Comparison of ENCODE assay signal across 1 cellular context in the genomic region with DNA sequence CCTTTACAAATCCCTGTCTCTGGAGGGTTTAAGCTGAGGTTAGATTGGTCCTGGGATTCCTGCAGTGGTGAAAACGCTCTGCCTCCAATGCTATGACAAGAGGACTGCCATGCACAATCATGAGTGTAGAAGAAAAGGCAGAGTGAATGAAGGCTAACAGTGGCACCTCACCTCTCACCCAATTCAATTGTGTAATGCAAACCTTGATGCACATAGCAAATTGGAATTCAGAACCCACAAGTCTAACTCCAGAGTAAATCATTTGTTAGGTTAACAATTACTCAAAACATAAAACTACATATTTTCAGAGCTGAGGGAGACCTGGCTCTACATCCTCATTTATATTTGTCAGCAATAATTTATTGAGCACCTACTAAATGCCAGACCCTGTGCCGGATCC.
TF ChIP-seq lines count a peak whose summit lies in the region.

No MANE protein-coding gene starts in this region.

TF ChIP-seq in GM12878, 131 proteins besides CTCF, POLR2A, EP300 and RAD21:
- TF ChIP-seq CBFB (IDR thresholded peaks at IDR 0.05; ENCODE audit: low read depth) (no peak), CBX5 (IDR thresholded peaks at IDR 0.05; ENCODE audit: low read depth) (no peak), CHD2 (IDR thresholded peaks at IDR 0.05; ENCODE audit: borderline replicate concordance, low read depth, low read length) (no peak), HDAC6 (IDR thresholded peaks at IDR 0.05; ENCODE audit: unreplicated experiment) (no peak), NRF1 (conservative IDR thresholded peaks at IDR 0.05; ENCODE audit: low read depth, low read length) (no peak), MTA2 (IDR thresholded peaks at IDR 0.05; ENCODE audit: low read depth) (no peak), JUND (IDR thresholded peaks at IDR 0.05; ENCODE audit: low read depth, low read length) (no peak), CEBPB (IDR thresholded peaks at IDR 0.05; ENCODE audit: borderline replicate concordance in 1 of 2, low read depth in 2 of 2, low read length in 2 of 2) (no peak), JUNB (IDR thresholded peaks at IDR 0.05) (no peak), MTA3 (IDR thresholded peaks at IDR 0.05; ENCODE audit: borderline replicate concordance, low read length) (no peak)
- TF ChIP-seq, protein P1, sequence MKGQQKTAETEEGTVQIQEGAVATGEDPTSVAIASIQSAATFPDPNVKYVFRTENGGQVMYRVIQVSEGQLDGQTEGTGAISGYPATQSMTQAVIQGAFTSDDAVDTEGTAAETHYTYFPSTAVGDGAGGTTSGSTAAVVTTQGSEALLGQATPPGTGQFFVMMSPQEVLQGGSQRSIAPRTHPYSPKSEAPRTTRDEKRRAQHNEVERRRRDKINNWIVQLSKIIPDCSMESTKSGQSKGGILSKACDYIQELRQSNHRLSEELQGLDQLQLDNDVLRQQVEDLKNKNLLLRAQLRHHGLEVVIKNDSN (IDR thresholded peaks at IDR 0.05; ENCODE audit: borderline replicate concordance, extremely low read length, insufficient read depth, low read depth, low read length) = no peak
- TF ChIP-seq, protein P2, sequence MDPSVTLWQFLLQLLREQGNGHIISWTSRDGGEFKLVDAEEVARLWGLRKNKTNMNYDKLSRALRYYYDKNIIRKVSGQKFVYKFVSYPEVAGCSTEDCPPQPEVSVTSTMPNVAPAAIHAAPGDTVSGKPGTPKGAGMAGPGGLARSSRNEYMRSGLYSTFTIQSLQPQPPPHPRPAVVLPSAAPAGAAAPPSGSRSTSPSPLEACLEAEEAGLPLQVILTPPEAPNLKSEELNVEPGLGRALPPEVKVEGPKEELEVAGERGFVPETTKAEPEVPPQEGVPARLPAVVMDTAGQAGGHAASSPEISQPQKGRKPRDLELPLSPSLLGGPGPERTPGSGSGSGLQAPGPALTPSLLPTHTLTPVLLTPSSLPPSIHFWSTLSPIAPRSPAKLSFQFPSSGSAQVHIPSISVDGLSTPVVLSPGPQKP (IDR thresholded peaks at IDR 0.05; ENCODE audit: low read depth, low read length) = no peak
- TF ChIP-seq, protein P3, sequence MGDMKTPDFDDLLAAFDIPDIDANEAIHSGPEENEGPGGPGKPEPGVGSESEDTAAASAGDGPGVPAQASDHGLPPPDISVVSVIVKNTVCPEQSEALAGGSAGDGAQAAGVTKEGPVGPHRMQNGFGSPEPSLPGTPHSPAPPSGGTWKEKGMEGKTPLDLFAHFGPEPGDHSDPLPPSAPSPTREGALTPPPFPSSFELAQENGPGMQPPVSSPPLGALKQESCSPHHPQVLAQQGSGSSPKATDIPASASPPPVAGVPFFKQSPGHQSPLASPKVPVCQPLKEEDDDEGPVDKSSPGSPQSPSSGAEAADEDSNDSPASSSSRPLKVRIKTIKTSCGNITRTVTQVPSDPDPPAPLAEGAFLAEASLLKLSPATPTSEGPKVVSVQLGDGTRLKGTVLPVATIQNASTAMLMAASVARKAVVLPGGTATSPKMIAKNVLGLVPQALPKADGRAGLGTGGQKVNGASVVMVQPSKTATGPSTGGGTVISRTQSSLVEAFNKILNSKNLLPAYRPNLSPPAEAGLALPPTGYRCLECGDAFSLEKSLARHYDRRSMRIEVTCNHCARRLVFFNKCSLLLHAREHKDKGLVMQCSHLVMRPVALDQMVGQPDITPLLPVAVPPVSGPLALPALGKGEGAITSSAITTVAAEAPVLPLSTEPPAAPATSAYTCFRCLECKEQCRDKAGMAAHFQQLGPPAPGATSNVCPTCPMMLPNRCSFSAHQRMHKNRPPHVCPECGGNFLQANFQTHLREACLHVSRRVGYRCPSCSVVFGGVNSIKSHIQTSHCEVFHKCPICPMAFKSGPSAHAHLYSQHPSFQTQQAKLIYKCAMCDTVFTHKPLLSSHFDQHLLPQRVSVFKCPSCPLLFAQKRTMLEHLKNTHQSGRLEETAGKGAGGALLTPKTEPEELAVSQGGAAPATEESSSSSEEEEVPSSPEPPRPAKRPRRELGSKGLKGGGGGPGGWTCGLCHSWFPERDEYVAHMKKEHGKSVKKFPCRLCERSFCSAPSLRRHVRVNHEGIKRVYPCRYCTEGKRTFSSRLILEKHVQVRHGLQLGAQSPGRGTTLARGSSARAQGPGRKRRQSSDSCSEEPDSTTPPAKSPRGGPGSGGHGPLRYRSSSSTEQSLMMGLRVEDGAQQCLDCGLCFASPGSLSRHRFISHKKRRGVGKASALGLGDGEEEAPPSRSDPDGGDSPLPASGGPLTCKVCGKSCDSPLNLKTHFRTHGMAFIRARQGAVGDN (IDR thresholded peaks at IDR 0.05) = no peak
